ENCODE assay signal across 9 cellular contexts in the genomic region with DNA sequence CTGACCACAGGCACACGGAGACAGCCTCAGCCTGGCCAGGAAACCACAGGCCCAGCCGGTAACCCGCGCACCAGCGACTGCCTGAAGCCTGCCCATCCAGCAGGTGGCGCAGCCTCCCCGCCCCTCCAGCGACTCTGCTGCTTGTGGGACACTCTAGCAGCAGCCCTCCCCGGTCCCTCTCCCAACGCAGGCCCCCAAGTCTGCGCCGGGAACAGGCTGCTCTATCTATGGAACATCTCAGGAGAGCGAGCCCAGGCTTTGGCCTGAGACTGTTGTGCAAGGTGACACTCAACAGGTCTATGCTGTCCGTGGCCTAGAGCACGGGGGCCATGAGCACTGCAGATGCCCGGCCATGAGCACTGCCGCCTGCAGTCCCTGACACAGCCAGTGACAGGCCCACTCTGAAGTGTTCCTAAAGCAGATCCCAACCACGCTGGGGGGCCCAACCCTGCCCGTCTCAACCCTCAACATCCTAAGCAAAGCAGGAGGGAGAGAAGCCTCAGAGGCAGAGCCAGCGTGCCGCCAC. TPM values are rescaled to one million over a fixed set of nuclear protein-coding genes. Genes with fewer than 3 reads are reported as not detected.
DNase-seq lines count a peak whose midpoint lies in the region; ATAC-seq, FAIRE-seq and TF ChIP-seq lines count a peak whose summit lies in the region.
"Had no signal": no experiment of that assay in that cellular context is flagged by ENCODE, and none has a peak within 500 bp of the region (broad histone marks: within the 10 kb centered on the region; RNA-seq: fewer than 3 reads in every experiment).

No MANE protein-coding gene starts in this region.

- no peak overlapping the region for H3K27ac ChIP-seq in left lung
- H3K27ac ChIP-seq: epithelial cell of prostate had no signal

- peaks cover 9% of the 10 kb centered on the region for H3K4me1 Mint-ChIP-seq in activated T-cell treated with anti-CD3 and anti-CD28 coated beads, Interleukin-2, amount 50 U/mL, for 72 hours (ENCODE audit: low read depth)

- no peak overlapping the region for H3K27ac Mint-ChIP-seq in activated T-cell treated with anti-CD3 and anti-CD28 coated beads, Interleukin-2, amount 50 U/mL, for 72 hours

- no peaks in the 10 kb centered on the region for H3K9me3 Mint-ChIP-seq in activated T-cell treated with anti-CD3 and anti-CD28 coated beads, Interleukin-2, amount 50 U/mL, for 72 hours

- H3K4me1 ChIP-seq in left lung, result peaks cover 0 to 4% of the 10 kb centered on the region in 2 donors

- intact Hi-C loops in left lung (cut with DNase I), result no loop called here

- no peak for FAIRE-seq in HTR-8/SVneo (lab: Jason Lieb, UNC)

- H3K4me3 Mint-ChIP-seq in activated T-cell treated with anti-CD3 and anti-CD28 coated beads, Interleukin-2, amount 50 U/mL, for 72 hours, result no peak overlapping the region

- peaks cover 16 to 40% of the 10 kb centered on the region in 2 donors for H3K36me3 Mint-ChIP-seq in activated T-cell treated with anti-CD3 and anti-CD28 coated beads, Interleukin-2, amount 50 U/mL, for 72 hours (ENCODE audit: insufficient read depth in 2 of 2)

- H3K36me3 ChIP-seq in left lung, result peaks cover 0 to 93% of the 10 kb centered on the region in 2 donors

- TF ChIP-seq CTCF in left lung (IDR thresholded peaks at IDR 0.05), result peak in 1 of 2 donors; percentile 40

- ATAC-seq in activated T-cell treated with anti-CD3 and anti-CD28 coated beads, Interleukin-2, amount 50 U/mL, for 72 hours (replicated peaks in 1 of 2), result peak; percentile 57 to 67
- ATAC-seq in left lung, result peak; percentile 8
- no peak for ATAC-seq in GM18858 (IDR thresholded peaks at IDR 0.05; ENCODE audit: unreplicated experiment)

- H3K27me3 Mint-ChIP-seq in activated T-cell treated with anti-CD3 and anti-CD28 coated beads, Interleukin-2, amount 50 U/mL, for 72 hours (ENCODE audit: low read depth), result no peaks in the 10 kb centered on the region

- H3K4me3 ChIP-seq in left lung, result no peak overlapping the region

- H3K27me3 ChIP-seq in left lung, result no peaks in the 10 kb centered on the region

- no peaks in the 10 kb centered on the region for H3K9me3 ChIP-seq in left lung

- DNase-seq in CMK (ENCODE audit: low read depth) (peak; percentile 74), HTR-8/SVneo (ENCODE audit: insufficient read length, low spot score) (peak; percentile 22), left lung (peak in 1 of 2 donors; percentile 87), NCI-H2081 (lab: John Stamatoyannopoulos, UW) (no peak), NCI-H1417 treated with DMSO at 0.1 percent for 48 hours (lab: John Stamatoyannopoulos, UW) (no peak), NCI-H226 (no peak)
- DNase-seq in activated T-cell treated with anti-CD3 and anti-CD28 coated beads, Interleukin-2, amount 50 U/mL, for 72 hours, result peak; percentile 38 to 56

RNA-seq across cellular contexts. Expression of a gene that starts 28.4 kb away (rescaled TPM):
- total RNA-seq in activated T-cell treated with anti-CD3 and anti-CD28 coated beads, Interleukin-2, amount 50 U/mL, for 72 hours, result 10 to 100 TPM; 17.1 to 18.9 TPM
- 10 to 100 TPM; 14.6 to 30.7 TPM for total RNA-seq in left lung

RNA-seq across cellular contexts. Expression of a gene that starts 42.2 kb away (rescaled TPM):
- total RNA-seq in activated T-cell treated with anti-CD3 and anti-CD28 coated beads, Interleukin-2, amount 50 U/mL, for 72 hours, result 10 to 100 TPM; 18.2 to 21.7 TPM
- 10 to 100 TPM; 36.6 to 37.9 TPM for total RNA-seq in left lung

Comparison
In these comparisons a context has a peak if more than half of its experiments do, and no peak if none do; other contexts are left out.
1. DNase-seq: peak in CMK (single experiment), HTR-8/SVneo (single experiment) and activated T-cell treated with anti-CD3 and anti-CD28 coated beads, Interleukin-2, amount 50 U/mL, for 72 hours (2 of 2); none in NCI-H2081 (0 of 2), NCI-H1417 treated with DMSO at 0.1 percent for 48 hours (single experiment) and NCI-H226 (single experiment).